ENCODE assay signal across 8 cellular contexts in genomic region chr15:77118787-77119410, GRCh38. TPM values are rescaled to one million over a fixed set of nuclear protein-coding genes. Genes with fewer than 3 reads are reported as not detected.
DNase-seq lines count a peak whose midpoint lies in the region; ATAC-seq, FAIRE-seq and TF ChIP-seq lines count a peak whose summit lies in the region.

No MANE protein-coding gene starts in this region.

- no peak overlapping the region for H4K8ac ChIP-seq in trophoblast cell (ENCODE audit: low read depth, low read length)

- no peak overlapping the region for H2AFZ ChIP-seq in trophoblast cell (ENCODE audit: insufficient read depth, low read length, poor library complexity)

- peaks cover 4% of the 10 kb centered on the region for H3K4me1 Mint-ChIP-seq in activated T-helper 1 cell treated with anti-CD3 and anti-CD28 coated beads, Interleukin-12 subunit alpha, Interleukin-12 subunit beta, Interleukin-2, Interleukin-4 antibody, amounts not matched to agents 30 ng/mL and 10 ng/mL and 1 ng/mL, durations not matched to agents 14 hours and 24 hours and 36 hours (ENCODE audit: low read depth)

- H3K36me3 ChIP-seq in gastroesophageal sphincter: peaks cover 0 to 13% of the 10 kb centered on the region in 2 donors
- peaks cover 7 to 10% of the 10 kb centered on the region in 2 experiments for H3K36me3 ChIP-seq in trophoblast cell (ENCODE audit: control insufficient read depth in 1 of 2, insufficient read depth in 2 of 2, low read length in 2 of 2)

- H4K12ac ChIP-seq in trophoblast cell (ENCODE audit: low read depth, low read length): no peak overlapping the region

- H3K4me1 ChIP-seq in gastroesophageal sphincter (peaks cover 0 to 11% (median 0%) of the 10 kb centered on the region in 3 donors), trophoblast cell (ENCODE audit: control insufficient read depth in 1 of 2, insufficient read depth in 2 of 2, low read length in 2 of 2) (no peaks in the 10 kb centered on the region)

- WGBS in gastroesophageal sphincter (ENCODE audit: low coverage in 1 of 2), 2 donors: 55 to 87% methylated on average over 2 to 3 of the region's 3 CpGs
- no CpG with 5 or more reads among the region's 3 CpGs for WGBS in trophoblast cell (ENCODE audit: extremely low coverage, insufficient coverage, insufficient read length)

- H3K36me3 Mint-ChIP-seq in activated T-helper 1 cell treated with anti-CD3 and anti-CD28 coated beads, Interleukin-12 subunit alpha, Interleukin-12 subunit beta, Interleukin-2, Interleukin-4 antibody, amounts not matched to agents 30 ng/mL and 10 ng/mL and 1 ng/mL, durations not matched to agents 14 hours and 24 hours and 36 hours (ENCODE audit: low read depth): peaks cover 4% of the 10 kb centered on the region

- no peak overlapping the region for H3K27ac Mint-ChIP-seq in activated T-helper 1 cell treated with anti-CD3 and anti-CD28 coated beads, Interleukin-12 subunit alpha, Interleukin-12 subunit beta, Interleukin-2, Interleukin-4 antibody, amounts not matched to agents 30 ng/mL and 10 ng/mL and 1 ng/mL, durations not matched to agents 14 hours and 24 hours and 36 hours

- no peak overlapping the region for H3K4me2 ChIP-seq in trophoblast cell (ENCODE audit: low read length)

- H3K27ac ChIP-seq in C4-2B: no peak overlapping the region
- H3K27ac ChIP-seq in gastroesophageal sphincter: no peak overlapping the region
- no peak overlapping the region for H3K27ac ChIP-seq in trophoblast cell (ENCODE audit: low read depth, low read length)

- H3K9ac ChIP-seq in trophoblast cell (ENCODE audit: low read length): no peak overlapping the region

- intact Hi-C loops in activated T-helper 1 cell treated with anti-CD3 and anti-CD28 coated beads, Interleukin-12 subunit alpha, Interleukin-12 subunit beta, Interleukin-2, Interleukin-4 antibody, amounts not matched to agents 30 ng/mL and 10 ng/mL and 1 ng/mL, durations not matched to agents 14 hours and 24 hours and 36 hours (cut with micrococcal nuclease): loop anchor here (1.0 to 2.0 kb wide), 3 partner anchors 68 to 424 kb away; no protein-coding TSS in a partner anchor

- no peak for TF ChIP-seq POLR2A in gastroesophageal sphincter (IDR thresholded peaks at IDR 0.05)

- ATAC-seq in gastroesophageal sphincter: peak; percentile 43
- no peak for ATAC-seq in GM18511 (IDR thresholded peaks at IDR 0.05; ENCODE audit: unreplicated experiment)
- no peak for ATAC-seq in GM21737 (IDR thresholded peaks at IDR 0.05; ENCODE audit: unreplicated experiment)

- no peak overlapping the region for H3K23ac ChIP-seq in trophoblast cell (ENCODE audit: low read length)

- no peak overlapping the region for H3K4ac ChIP-seq in trophoblast cell (ENCODE audit: low read depth, low read length)

- no peaks in the 10 kb centered on the region for H3K79me1 ChIP-seq in trophoblast cell (ENCODE audit: low read length)

- H3K4me3 ChIP-seq in gastroesophageal sphincter (no peak overlapping the region), trophoblast cell (ENCODE audit: low read depth, low read length) (no peak overlapping the region)

- H3K27me3 Mint-ChIP-seq in activated T-helper 1 cell treated with anti-CD3 and anti-CD28 coated beads, Interleukin-12 subunit alpha, Interleukin-12 subunit beta, Interleukin-2, Interleukin-4 antibody, amounts not matched to agents 30 ng/mL and 10 ng/mL and 1 ng/mL, durations not matched to agents 14 hours and 24 hours and 36 hours (ENCODE audit: insufficient read depth): peaks cover 6% of the 10 kb centered on the region

- no peak overlapping the region for H3K14ac ChIP-seq in trophoblast cell (ENCODE audit: low read length)

- H2AK5ac ChIP-seq in trophoblast cell (ENCODE audit: low read length): no peak overlapping the region

- H3K9me3 ChIP-seq in gastroesophageal sphincter (no peaks in the 10 kb centered on the region), trophoblast cell (ENCODE audit: insufficient read depth, low read depth, low read length) (no peaks in the 10 kb centered on the region)

- H3K79me2 ChIP-seq in trophoblast cell (ENCODE audit: control insufficient read depth, insufficient read depth, low read length, poor library complexity): no peaks in the 10 kb centered on the region

- H3K27me3 ChIP-seq in gastroesophageal sphincter: no peaks in the 10 kb centered on the region
- no peaks in the 10 kb centered on the region for H3K27me3 ChIP-seq in trophoblast cell (ENCODE audit: insufficient read depth, low read length)

- TF ChIP-seq CTCF in C4-2B (conservative IDR thresholded peaks at IDR 0.05) (peak; percentile 81), gastroesophageal sphincter (IDR thresholded peaks at IDR 0.05) (peak; percentile 36 to 73 (median 62))

- H2BK120ac ChIP-seq in trophoblast cell (ENCODE audit: insufficient read depth, low read length, poor library complexity): no peak overlapping the region

- H3K4me3 Mint-ChIP-seq in activated T-helper 1 cell treated with anti-CD3 and anti-CD28 coated beads, Interleukin-12 subunit alpha, Interleukin-12 subunit beta, Interleukin-2, Interleukin-4 antibody, amounts not matched to agents 30 ng/mL and 10 ng/mL and 1 ng/mL, durations not matched to agents 14 hours and 24 hours and 36 hours: no peak overlapping the region

- peak; percentile 87 for FAIRE-seq in GM19239 (lab: Jason Lieb, UNC)

- DNase-seq in GM19239 (ENCODE audit: insufficient read length, low spot score) (peak; percentile 35), NCI-H446 treated with DMSO at 0.1 percent for 48 hours (lab: John Stamatoyannopoulos, UW) (peak; percentile 32), trophoblast cell (peak; percentile 41 to 77)
- DNase-seq in activated T-helper 1 cell treated with anti-CD3 and anti-CD28 coated beads, Interleukin-12 subunit alpha, Interleukin-12 subunit beta, Interleukin-2, Interleukin-4 antibody, amounts not matched to agents 30 ng/mL and 10 ng/mL and 1 ng/mL, durations not matched to agents 14 hours and 24 hours and 36 hours (ENCODE audit: low spot score): peak; percentile 15

- H3K18ac ChIP-seq in trophoblast cell (ENCODE audit: low read length): no peak overlapping the region

- no peak overlapping the region for H4K91ac ChIP-seq in trophoblast cell (ENCODE audit: low read depth, low read length)

- H3K9me3 Mint-ChIP-seq in activated T-helper 1 cell treated with anti-CD3 and anti-CD28 coated beads, Interleukin-12 subunit alpha, Interleukin-12 subunit beta, Interleukin-2, Interleukin-4 antibody, amounts not matched to agents 30 ng/mL and 10 ng/mL and 1 ng/mL, durations not matched to agents 14 hours and 24 hours and 36 hours: no peaks in the 10 kb centered on the region

- TF ChIP-seq EP300 in gastroesophageal sphincter (IDR thresholded peaks at IDR 0.05): no peak

- no peak overlapping the region for H2BK12ac ChIP-seq in trophoblast cell (ENCODE audit: low read length)

- H2BK5ac ChIP-seq in trophoblast cell (ENCODE audit: low read depth, low read length, poor library complexity): no peak overlapping the region

RNA-seq across cellular contexts. Expression of gene TSPAN3, which starts 48.0 kb away (rescaled TPM):
- 41.5 and 41.6 TPM in 2 replicates for total RNA-seq in activated T-helper 1 cell treated with anti-CD3 and anti-CD28 coated beads, Interleukin-12 subunit alpha, Interleukin-12 subunit beta, Interleukin-2, Interleukin-4 antibody, amounts not matched to agents 30 ng/mL and 10 ng/mL and 1 ng/mL, durations not matched to agents 14 hours and 24 hours and 36 hours
- 100 to 1,000 TPM; 163 to 205 (median 171) TPM for total RNA-seq in gastroesophageal sphincter
- polyA plus RNA-seq in trophoblast cell (2013): 93.4 and 95.8 TPM in 2 replicates
